In the genomic region with DNA sequence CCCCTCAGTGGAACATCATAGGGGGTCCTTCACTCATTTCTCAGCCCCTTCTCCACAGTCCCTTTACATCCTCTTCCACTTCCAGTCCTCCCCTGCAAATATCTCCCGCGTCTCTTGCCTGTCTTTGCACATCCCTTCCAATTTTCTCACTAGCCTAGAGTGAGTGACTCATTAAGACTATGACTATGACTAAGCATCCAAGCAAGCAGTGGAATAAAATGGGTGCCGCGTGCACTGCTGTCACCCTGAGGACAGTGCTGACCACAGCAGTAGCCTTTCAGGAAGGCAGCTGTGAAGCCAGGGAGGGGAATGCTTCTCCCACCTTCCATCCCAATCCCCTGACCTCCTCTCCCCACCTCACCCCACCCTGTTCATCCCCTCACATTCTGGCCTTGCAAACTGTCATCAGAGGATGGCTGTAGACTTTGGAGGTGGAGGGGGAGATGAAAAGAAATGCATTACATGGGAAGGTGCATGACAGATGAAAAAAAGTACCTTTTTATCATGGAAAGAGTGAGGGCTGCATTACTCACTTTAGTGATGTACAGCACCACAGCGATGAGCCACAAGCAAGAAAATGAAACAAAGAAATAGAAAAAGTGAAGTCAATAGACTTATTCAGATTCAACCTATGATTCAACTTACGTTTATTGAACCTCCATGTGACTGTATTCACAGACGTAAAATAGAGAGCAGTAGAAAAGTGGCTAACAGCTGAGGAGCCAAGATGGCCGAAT, we compare ENCODE assay signal across 16 cellular contexts.
DNase-seq lines count a peak whose midpoint lies in the region; ATAC-seq, FAIRE-seq and TF ChIP-seq lines count a peak whose summit lies in the region.
"Had no signal": no experiment of that assay in that cellular context is flagged by ENCODE, and none has a peak within 500 bp of the region (broad histone marks: within the 10 kb centered on the region; RNA-seq: fewer than 3 reads in every experiment).

No MANE protein-coding gene starts in this region.

- H3K27me3 ChIP-seq in keratinocyte (ENCODE audit: control insufficient read depth, extremely low read depth, insufficient read depth, low read length) (no peaks in the 10 kb centered on the region), vagina (no peaks in the 10 kb centered on the region)
- H3K27me3 ChIP-seq: BLaER1 treated with 17β-estradiol and CSF1 and Interleukin-3, amounts not matched to agents 10 nM and 100 nM had no signal

- no peaks in the 10 kb centered on the region for H3K9me1 ChIP-seq in keratinocyte (ENCODE audit: control insufficient read depth, extremely low read depth, insufficient read depth, low read length)

- H3K36me3 ChIP-seq in keratinocyte (ENCODE audit: control insufficient read depth in 2 of 2, extremely low read depth in 1 of 2, insufficient read depth in 2 of 2, low read length in 2 of 2) (no peaks in the 10 kb centered on the region), vagina (no peaks in the 10 kb centered on the region)
- H3K36me3 ChIP-seq: BLaER1 treated with 17β-estradiol and CSF1 and Interleukin-3, amounts not matched to agents 10 nM and 100 nM had no signal

- no peaks in the 10 kb centered on the region for H3K9me3 Mint-ChIP-seq in HFFc6

- no peak overlapping the region for H3K4me2 ChIP-seq in keratinocyte (ENCODE audit: control insufficient read depth, extremely low read depth, insufficient read depth, low read depth, low read length)

- dilution Hi-C loops in keratinocyte (cut with MboI; ENCODE audit: extremely low pct_ligation_motif_present, low sequenced_read_pairs) = no loop called here

- H3K27ac ChIP-seq in keratinocyte (ENCODE audit: control insufficient read depth, insufficient read depth, low read length) (no peak overlapping the region), vagina (no peak overlapping the region)
- H3K27ac ChIP-seq: BLaER1 treated with 17β-estradiol and CSF1 and Interleukin-3, amounts not matched to agents 10 nM and 100 nM had no signal

- no peaks in the 10 kb centered on the region for H3K36me3 Mint-ChIP-seq in HFFc6 (ENCODE audit: low read depth)

- ATAC-seq in HG02852 (IDR thresholded peaks at IDR 0.05; ENCODE audit: unreplicated experiment) = no peak
- no peak for ATAC-seq in HG03460 (IDR thresholded peaks at IDR 0.05; ENCODE audit: unreplicated experiment)
- ATAC-seq: Right ventricle myocardium inferior; stimulated activated naive B cell treated with anti-CD40 and anti-IgM and Interleukin-4, amounts not matched to agents 10 μg/mL and 1 μg/mL and 100 μg/mL, for 72 hours had no signal

- DNase-seq in AG09309 (ENCODE audit: low read depth) (peak; percentile 18), HFFc6 (peak; percentile 80), amniotic stem cell (lab: John Stamatoyannopoulos, UW) (peak; percentile 18), keratinocyte (ENCODE audit: low read depth, low spot score) (no peak), NCI-H2107 treated with DMSO at 0.1 percent for 48 hours (lab: John Stamatoyannopoulos, UW; ENCODE audit: unreplicated experiment) (no peak), vagina (ENCODE audit: extremely low spot score in 2 of 2) (no peak)
- DNase-seq: NCI-H1092; retina; stimulated activated CD4-positive, alpha-beta T cell treated with anti-CD3 and anti-CD28 coated beads, Interleukin-4, amount 100 ng/mL, for 24 hours; stimulated activated naive B cell treated with anti-CD40 and anti-IgM and Interleukin-4, amounts not matched to agents 10 μg/mL and 1 μg/mL and 100 μg/mL, for 72 hours had no signal

- H3K79me2 ChIP-seq in keratinocyte (ENCODE audit: control insufficient read depth, insufficient read depth, low read length) = no peaks in the 10 kb centered on the region

- H3K27me3 Mint-ChIP-seq in HFFc6 (ENCODE audit: insufficient read depth) = peaks cover 2% of the 10 kb centered on the region
- H3K27me3 Mint-ChIP-seq: stimulated activated naive B cell treated with anti-CD40 and anti-IgM and Interleukin-4, amounts not matched to agents 10 μg/mL and 1 μg/mL and 100 μg/mL, for 72 hours had no signal

- H3K9me3 ChIP-seq in keratinocyte (ENCODE audit: control insufficient read depth, low read depth, low read length) = no peaks in the 10 kb centered on the region
- no peaks in the 10 kb centered on the region for H3K9me3 ChIP-seq in vagina
- H3K9me3 ChIP-seq: BLaER1 treated with 17β-estradiol and CSF1 and Interleukin-3, amounts not matched to agents 10 nM and 100 nM had no signal

- H4K20me1 ChIP-seq in keratinocyte (ENCODE audit: control insufficient read depth, extremely low read depth, insufficient read depth, low read length) = no peaks in the 10 kb centered on the region
- H4K20me1 ChIP-seq: BLaER1 treated with 17β-estradiol and CSF1 and Interleukin-3, amounts not matched to agents 10 nM and 100 nM had no signal

- TF ChIP-seq CTCF in AG09309 (IDR thresholded peaks at IDR 0.05; ENCODE audit: control insufficient read depth, insufficient read depth, low read depth, low read length, missing control alignments) (peak; percentile 22), HFFc6 (IDR thresholded peaks at IDR 0.05) (0 out of 2 replicates have a peak, but pooled peaks have one; percentile 22), keratinocyte (optimal IDR thresholded peaks at IDR 0.05 in 1 of 3, IDR thresholded peaks at IDR 0.05 in 1 of 3, conservative IDR thresholded peaks at IDR 0.05 in 1 of 3; ENCODE audit: extremely low read depth in 1 of 3, insufficient read depth in 2 of 3, low read length in 3 of 3) (peak in 1 of 3 experiments; percentile 46), vagina (IDR thresholded peaks at IDR 0.05) (no peak)

- H3K4me1 Mint-ChIP-seq in HFFc6 (ENCODE audit: low read depth) = peaks cover 12% of the 10 kb centered on the region
- H3K4me1 Mint-ChIP-seq: stimulated activated naive B cell treated with anti-CD40 and anti-IgM and Interleukin-4, amounts not matched to agents 10 μg/mL and 1 μg/mL and 100 μg/mL, for 72 hours had no signal

- no peak overlapping the region for H3K27ac Mint-ChIP-seq in HFFc6
- H3K27ac Mint-ChIP-seq: stimulated activated naive B cell treated with anti-CD40 and anti-IgM and Interleukin-4, amounts not matched to agents 10 μg/mL and 1 μg/mL and 100 μg/mL, for 72 hours had no signal

- no peak overlapping the region for H2AFZ ChIP-seq in keratinocyte (ENCODE audit: control insufficient read depth, low read length)

- H3K4me3 ChIP-seq in AG09309 (ENCODE audit: control insufficient read depth, low read depth, low read length) = no peak overlapping the region
- no peak overlapping the region for H3K4me3 ChIP-seq in keratinocyte (ENCODE audit: control insufficient read depth in 2 of 3, extremely low read depth in 1 of 3, insufficient read depth in 2 of 3, low read depth in 1 of 3, low read length in 3 of 3)
- no peak overlapping the region for H3K4me3 ChIP-seq in vagina
- H3K4me3 ChIP-seq: BLaER1 treated with 17β-estradiol and CSF1 and Interleukin-3, amounts not matched to agents 10 nM and 100 nM had no signal

- FAIRE-seq in keratinocyte (lab: Jason Lieb, UNC) = peak; percentile 56
- FAIRE-seq: frontal cortex, G401.6 had no signal

- H3K4me1 ChIP-seq in keratinocyte (ENCODE audit: control insufficient read depth, extremely low read depth, insufficient read depth, low read length) (no peaks in the 10 kb centered on the region), vagina (no peaks in the 10 kb centered on the region)

- intact Hi-C loops in vagina (cut with DNase I) = no loop called here

- no peak for TF ChIP-seq POLR2A in vagina (IDR thresholded peaks at IDR 0.05)

- H3K4me3 Mint-ChIP-seq in HFFc6 = no peak overlapping the region
- H3K4me3 Mint-ChIP-seq: stimulated activated naive B cell treated with anti-CD40 and anti-IgM and Interleukin-4, amounts not matched to agents 10 μg/mL and 1 μg/mL and 100 μg/mL, for 72 hours had no signal

- H3K9ac ChIP-seq in keratinocyte (ENCODE audit: control insufficient read depth, extremely low read depth, insufficient read depth, low read length) = no peak overlapping the region
- H3K9ac ChIP-seq: BLaER1 treated with 17β-estradiol and CSF1 and Interleukin-3, amounts not matched to agents 10 nM and 100 nM had no signal

Comparison
In these comparisons a context has a peak if more than half of its experiments do, and no peak if none do; other contexts are left out.
1. DNase-seq: peak in AG09309 (single experiment), HFFc6 (single experiment) and amniotic stem cell (single experiment); none in keratinocyte (single experiment), NCI-H2107 treated with DMSO at 0.1 percent for 48 hours (single experiment) and vagina (0 of 2).
2. CTCF ChIP-seq: peak in AG09309 (single experiment) and HFFc6 (single experiment); none in vagina (0 of 3).